ENCODE assay signal across 18 cellular contexts in genomic region chr17:78600181-78600651, GRCh38. TPM values are rescaled to one million over a fixed set of nuclear protein-coding genes. Genes with fewer than 3 reads are reported as not detected.
DNase-seq lines count a peak whose midpoint lies in the region; ATAC-seq and TF ChIP-seq lines count a peak whose summit lies in the region.
"Had no signal": no experiment of that assay in that cellular context is flagged by ENCODE, and none has a peak within 500 bp of the region (broad histone marks: within the 10 kb centered on the region; RNA-seq: fewer than 3 reads in every experiment).

No MANE protein-coding gene starts in this region.

- WGBS in H9 (ENCODE audit: extremely low coverage, insufficient read length, low lambda C conversion rate) = no CpG with 5 or more reads among the region's 9 CpGs

- H3K9ac ChIP-seq in H9 (ENCODE audit: extremely low read depth, insufficient read length, low read length) = no peak overlapping the region
- H3K9ac ChIP-seq: KMS-11 had no signal

- H4K91ac ChIP-seq in H9 (ENCODE audit: insufficient read length, low read depth, low read length) = no peak overlapping the region

- intact Hi-C loops in left lung (cut with DNase I) = no loop called here

- H3K23ac ChIP-seq in H9 (ENCODE audit: insufficient read length, low read depth, low read length) = no peak overlapping the region

- no peak overlapping the region for H2AK5ac ChIP-seq in H9 (ENCODE audit: insufficient read length, low read length)

- no peaks in the 10 kb centered on the region for H3K79me1 ChIP-seq in H9 (ENCODE audit: insufficient read depth, low read depth, low read length, poor library complexity, severe bottlenecking)

- no peak overlapping the region for H3K4me3 ChIP-seq in left lung
- H3K4me3 ChIP-seq: stomach had no signal

- H3K18ac ChIP-seq in H9 (ENCODE audit: insufficient read length, low read depth, low read length) = no peak overlapping the region

- H3K9me3 Mint-ChIP-seq in nephron (no peaks in the 10 kb centered on the region), H9 (no peaks in the 10 kb centered on the region)
- H3K9me3 Mint-ChIP-seq in activated T-cell treated with anti-CD3 and anti-CD28 coated beads, Interleukin-2, amount 50 U/mL, for 24 hours = no peaks in the 10 kb centered on the region
- H3K9me3 Mint-ChIP-seq: activated naive CD4-positive, alpha-beta T cell treated with anti-CD3 and anti-CD28 coated beads, Interleukin-2, amount 50 U/mL, for 72 hours; CD4-positive, alpha-beta memory T cell; central memory CD8-positive, alpha-beta T cell; HFFc6 had no signal

- no peaks in the 10 kb centered on the region for H4K20me1 ChIP-seq in H9 (ENCODE audit: control insufficient read depth, insufficient read depth, insufficient read length)

- no peak overlapping the region for H2BK12ac ChIP-seq in H9 (ENCODE audit: insufficient read length, low read depth, low read length)

- no peak overlapping the region for H3K4ac ChIP-seq in H9 (ENCODE audit: low read depth, low read length)

- H3K27ac Mint-ChIP-seq in nephron (peak overlapping the region in 2 of 3 experiments; percentile 3 to 14), H9 (no peak overlapping the region; a peak in 1 of 7 replicates)
- no peak overlapping the region for H3K27ac Mint-ChIP-seq in activated T-cell treated with anti-CD3 and anti-CD28 coated beads, Interleukin-2, amount 50 U/mL, for 24 hours
- H3K27ac Mint-ChIP-seq: CD4-positive, alpha-beta memory T cell; HFFc6; progenitor cell of endocrine pancreas had no signal

- DNase-seq in GM03348 (ENCODE audit: low spot score) (peak; percentile 42), NCI-H446 treated with DMSO at 0.1 percent for 48 hours (lab: John Stamatoyannopoulos, UW) (peak; percentile 94), dermis blood vessel endothelial cell (peak; percentile 72), left lung (no peak), H9 (no peak)
- no peak for DNase-seq in activated T-cell treated with anti-CD3 and anti-CD28 coated beads, Interleukin-2, amount 50 U/mL, for 24 hours
- DNase-seq: activated CD4-positive, alpha-beta T cell treated with anti-CD3 and anti-CD28 coated beads for 4 hours; CD4-positive, alpha-beta memory T cell; HFFc6; NCI-H187 treated with DMSO at 0.1 percent for 48 hours; stimulated activated CD4-positive, alpha-beta T cell treated with anti-CD3 and anti-CD28 coated beads, Interleukin-15, amount 100 ng/mL, for 24 hours; stomach had no signal

- H3K4me1 ChIP-seq in left lung = peaks cover 0 to 39% of the 10 kb centered on the region in 2 donors
- H3K4me1 ChIP-seq in H9 (ENCODE audit: insufficient read depth, low read length) = peaks cover 7% of the 10 kb centered on the region

- H2AFZ ChIP-seq in H9 (ENCODE audit: low read length) = no peak overlapping the region

- no peak overlapping the region for H3K56ac ChIP-seq in H9 (ENCODE audit: insufficient read length, low read depth, low read length)

- no peak overlapping the region for H3K4me2 ChIP-seq in H9 (ENCODE audit: insufficient read depth, insufficient read length, low read length)
- H3K4me2 ChIP-seq: KMS-11 had no signal

- H4K8ac ChIP-seq in H9 (replicated peaks; ENCODE audit: insufficient read length, low read depth, low read length) = no peak overlapping the region

- H3K36me3 Mint-ChIP-seq in nephron (ENCODE audit: low read depth) = no peaks in the 10 kb centered on the region
- H3K36me3 Mint-ChIP-seq in activated T-cell treated with anti-CD3 and anti-CD28 coated beads, Interleukin-2, amount 50 U/mL, for 24 hours (ENCODE audit: low read depth) = no peaks in the 10 kb centered on the region
- no peaks in the 10 kb centered on the region for H3K36me3 Mint-ChIP-seq in H9 (ENCODE audit: insufficient read depth in 1 of 3, low read depth in 3 of 3)
- H3K36me3 Mint-ChIP-seq: activated naive CD4-positive, alpha-beta T cell treated with anti-CD3 and anti-CD28 coated beads, Interleukin-2, amount 50 U/mL, for 72 hours; CD4-positive, alpha-beta memory T cell had no signal

- no peak overlapping the region for H2BK5ac ChIP-seq in H9 (ENCODE audit: insufficient read length, low read length)

- H3K27me3 ChIP-seq in left lung (no peaks in the 10 kb centered on the region), H9 (ENCODE audit: insufficient read depth, low read length) (no peaks in the 10 kb centered on the region)
- H3K27me3 ChIP-seq: stomach had no signal

- H3K36me3 ChIP-seq in left lung = no peaks in the 10 kb centered on the region
- H3K36me3 ChIP-seq: stomach had no signal

- no peaks in the 10 kb centered on the region for H3K23me2 ChIP-seq in H9 (ENCODE audit: insufficient read length, low read depth, low read length, poor library complexity, severe bottlenecking)

- H2BK120ac ChIP-seq in H9 (ENCODE audit: low read depth, low read length, poor library complexity, severe bottlenecking) = no peak overlapping the region

- H3K14ac ChIP-seq in H9 (ENCODE audit: insufficient read depth, low read length) = no peak overlapping the region

- no peak overlapping the region for H2BK15ac ChIP-seq in H9 (ENCODE audit: low read depth, low read length)

- H4K5ac ChIP-seq in H9 (ENCODE audit: insufficient read length, low read depth, low read length) = no peak overlapping the region

- H3K9me3 ChIP-seq in left lung = no peaks in the 10 kb centered on the region
- no peaks in the 10 kb centered on the region for H3K9me3 ChIP-seq in H9 (ENCODE audit: control insufficient read depth, low read depth, low read length)
- H3K9me3 ChIP-seq: stomach had no signal

- H3K27ac ChIP-seq in left lung = no peak overlapping the region
- H3K27ac ChIP-seq in H9 (ENCODE audit: insufficient read length, low read depth, low read length) = no peak overlapping the region
- H3K27ac ChIP-seq: KMS-11, stomach had no signal

- no peak overlapping the region for H3T11ph ChIP-seq in H9 (ENCODE audit: low read length)

- H3K4me1 Mint-ChIP-seq in nephron (peaks cover 32% of the 10 kb centered on the region), H9 (peaks cover 11 to 25% of the 10 kb centered on the region in 2 experiments)
- H3K4me1 Mint-ChIP-seq in activated T-cell treated with anti-CD3 and anti-CD28 coated beads, Interleukin-2, amount 50 U/mL, for 24 hours (ENCODE audit: low read depth) = peaks cover 4% of the 10 kb centered on the region
- H3K4me1 Mint-ChIP-seq: CD4-positive, alpha-beta memory T cell; central memory CD8-positive, alpha-beta T cell had no signal

- H3K27me3 Mint-ChIP-seq in nephron (ENCODE audit: low read depth) (peaks cover 9% of the 10 kb centered on the region), H9 (ENCODE audit: low read depth) (peaks cover 1% of the 10 kb centered on the region)
- H3K27me3 Mint-ChIP-seq in activated T-cell treated with anti-CD3 and anti-CD28 coated beads, Interleukin-2, amount 50 U/mL, for 24 hours = no peaks in the 10 kb centered on the region
- H3K27me3 Mint-ChIP-seq: progenitor cell of endocrine pancreas had no signal

- H3K4me3 Mint-ChIP-seq in nephron = no peak overlapping the region
- H3K4me3 Mint-ChIP-seq in activated T-cell treated with anti-CD3 and anti-CD28 coated beads, Interleukin-2, amount 50 U/mL, for 24 hours = no peak overlapping the region
- no peak overlapping the region for H3K4me3 Mint-ChIP-seq in H9
- H3K4me3 Mint-ChIP-seq: CD4-positive, alpha-beta memory T cell; central memory CD8-positive, alpha-beta T cell; HFFc6 had no signal

- TF ChIP-seq CTCF in nephron (IDR thresholded peaks at IDR 0.05; ENCODE audit: unreplicated experiment in 3 of 3) (no peak), left lung (IDR thresholded peaks at IDR 0.05) (no peak), H9 (conservative IDR thresholded peaks at IDR 0.05) (no peak)

- H3K79me2 ChIP-seq in H9 (ENCODE audit: insufficient read depth, low read length) = no peaks in the 10 kb centered on the region

- no peak overlapping the region for H2BK20ac ChIP-seq in H9 (ENCODE audit: low read depth, low read length, poor library complexity, severe bottlenecking)

- ATAC-seq in left lung = no peak
- ATAC-seq: activated naive CD4-positive, alpha-beta T cell treated with anti-CD3 and anti-CD28 coated beads, Interleukin-2, amount 50 U/mL, for 72 hours had no signal

RNA-seq across cellular contexts. Expression of gene DNAH17, which starts 23.0 kb away (rescaled TPM):
- total RNA-seq in dermis blood vessel endothelial cell (0.42 and 0.51 TPM in 2 replicates), left lung (under 1 TPM; 0.64 to 0.86 TPM), H9 (2021) (0.13 and 0.33 TPM in 2 replicates)
- total RNA-seq: HFFc6; progenitor cell of endocrine pancreas; T-helper 2 cell treated with Interferon-gamma antibody and Interleukin-4, amounts not matched to agents 100 ng/mL and 5 ng/mL, for 36 hours had no signal

Comparison
In these comparisons a context has a peak if more than half of its experiments do, and no peak if none do; other contexts are left out.
1. DNase-seq: peak in GM03348 (single experiment), NCI-H446 treated with DMSO at 0.1 percent for 48 hours (single experiment) and dermis blood vessel endothelial cell (single experiment); none in left lung (0 of 2), activated T-cell treated with anti-CD3 and anti-CD28 coated beads, Interleukin-2, amount 50 U/mL, for 24 hours (single experiment) and H9 (single experiment).
2. H3K27ac Mint-ChIP-seq: peak in nephron (2 of 3); none in activated T-cell treated with anti-CD3 and anti-CD28 coated beads, Interleukin-2, amount 50 U/mL, for 24 hours (single experiment) and H9 (0 of 3).